Comparison of ENCODE assay signal across 1 cellular context in genomic region chr9:128718475-128718874, GRCh38.
TF ChIP-seq lines count a peak whose summit lies in the region.

No MANE protein-coding gene starts in this region.

TF ChIP-seq in HepG2, 621 proteins besides CTCF, POLR2A, EP300 and RAD21 (continued from another document):
- TF ChIP-seq RNF219 (CRISPR knock-in tag; IDR thresholded peaks at IDR 0.05) (no peak), RFXANK (CRISPR knock-in tag; IDR thresholded peaks at IDR 0.05) (no peak), XRCC5 (optimal IDR thresholded peaks at IDR 0.05; ENCODE audit: low read length) (peak; percentile 20), SIN3A (IDR thresholded peaks at IDR 0.05; ENCODE audit: borderline replicate concordance, low read depth, low read length) (no peak), FOXA1 (IDR thresholded peaks at IDR 0.05) (no peak), FOXA1 (CRISPR knock-in tag; IDR thresholded peaks at IDR 0.05) (peak; percentile 71), FOXK1 (CRISPR knock-in tag; IDR thresholded peaks at IDR 0.05; ENCODE audit: borderline replicate concordance, low read depth) (peak; percentile 27; the same call in 1 of the 2 replicates), FOXA3 (CRISPR knock-in tag; IDR thresholded peaks at IDR 0.05) (peak; percentile 61), ZNF687 (CRISPR knock-in tag; IDR thresholded peaks at IDR 0.05) (peak; percentile 15; the same call in 1 of the 2 replicates), ZNF562 (CRISPR knock-in tag; IDR thresholded peaks at IDR 0.05; ENCODE audit: borderline replicate concordance) (no peak), TRIM24 (CRISPR knock-in tag; IDR thresholded peaks at IDR 0.05) (no peak), RARA (CRISPR knock-in tag; IDR thresholded peaks at IDR 0.05) (peak; percentile 50; the same call in 1 of the 2 replicates)
- TF ChIP-seq, protein P1, sequence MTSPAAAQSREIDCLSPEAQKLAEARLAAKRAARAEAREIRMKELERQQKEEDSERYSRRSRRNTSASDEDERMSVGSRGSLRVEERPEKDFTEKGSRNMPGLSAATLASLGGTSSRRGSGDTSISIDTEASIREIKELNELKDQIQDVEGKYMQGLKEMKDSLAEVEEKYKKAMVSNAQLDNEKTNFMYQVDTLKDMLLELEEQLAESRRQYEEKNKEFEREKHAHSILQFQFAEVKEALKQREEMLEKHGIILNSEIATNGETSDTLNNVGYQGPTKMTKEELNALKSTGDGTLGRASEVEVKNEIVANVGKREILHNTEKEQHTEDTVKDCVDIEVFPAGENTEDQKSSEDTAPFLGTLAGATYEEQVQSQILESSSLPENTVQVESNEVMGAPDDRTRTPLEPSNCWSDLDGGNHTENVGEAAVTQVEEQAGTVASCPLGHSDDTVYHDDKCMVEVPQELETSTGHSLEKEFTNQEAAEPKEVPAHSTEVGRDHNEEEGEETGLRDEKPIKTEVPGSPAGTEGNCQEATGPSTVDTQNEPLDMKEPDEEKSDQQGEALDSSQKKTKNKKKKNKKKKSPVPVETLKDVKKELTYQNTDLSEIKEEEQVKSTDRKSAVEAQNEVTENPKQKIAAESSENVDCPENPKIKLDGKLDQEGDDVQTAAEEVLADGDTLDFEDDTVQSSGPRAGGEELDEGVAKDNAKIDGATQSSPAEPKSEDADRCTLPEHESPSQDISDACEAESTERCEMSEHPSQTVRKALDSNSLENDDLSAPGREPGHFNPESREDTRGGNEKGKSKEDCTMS (CRISPR knock-in tag; conservative IDR thresholded peaks at IDR 0.05) = no peak
TF ChIP-seq in HepG2: peak in this region for 12.
